In the genomic region with DNA sequence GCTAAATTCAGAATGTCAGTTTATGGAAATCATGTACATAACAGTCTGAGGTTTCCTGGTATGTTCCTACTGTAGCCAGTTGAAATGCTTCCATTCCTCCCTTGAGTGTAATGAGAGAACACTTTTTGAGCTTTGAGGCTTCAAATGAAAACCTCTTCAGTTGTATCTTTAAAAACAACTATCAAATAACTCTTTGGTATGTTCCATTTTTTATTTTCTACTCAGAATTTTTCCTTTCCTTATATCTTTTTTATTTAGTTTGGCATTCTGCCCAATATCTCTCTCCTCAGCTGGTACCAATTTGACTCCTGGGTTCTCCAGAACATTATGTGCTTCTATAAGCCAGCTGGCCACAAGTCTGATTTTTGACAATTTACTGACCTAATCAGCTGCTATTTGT, we compare ENCODE assay signal across 1 cellular context.
TF ChIP-seq lines count a peak whose summit lies in the region.

No MANE protein-coding gene starts in this region.

TF ChIP-seq in SK-N-SH, 30 proteins besides CTCF, POLR2A, EP300 and RAD21 (continued from another document):
- TF ChIP-seq RXRA (IDR thresholded peaks at IDR 0.05; ENCODE audit: borderline replicate concordance, low read depth) = no peak
- no peak for TF ChIP-seq MXI1 (IDR thresholded peaks at IDR 0.05; ENCODE audit: low read depth, low read length)
- TF ChIP-seq TCF12 (IDR thresholded peaks at IDR 0.05) = peak; percentile 37; the same call in 1 of the 2 replicates
- no peak for TF ChIP-seq NRF1 (IDR thresholded peaks at IDR 0.05; ENCODE audit: low read depth, low read length)
